ENCODE assay signal across 25 cellular contexts in the genomic region with DNA sequence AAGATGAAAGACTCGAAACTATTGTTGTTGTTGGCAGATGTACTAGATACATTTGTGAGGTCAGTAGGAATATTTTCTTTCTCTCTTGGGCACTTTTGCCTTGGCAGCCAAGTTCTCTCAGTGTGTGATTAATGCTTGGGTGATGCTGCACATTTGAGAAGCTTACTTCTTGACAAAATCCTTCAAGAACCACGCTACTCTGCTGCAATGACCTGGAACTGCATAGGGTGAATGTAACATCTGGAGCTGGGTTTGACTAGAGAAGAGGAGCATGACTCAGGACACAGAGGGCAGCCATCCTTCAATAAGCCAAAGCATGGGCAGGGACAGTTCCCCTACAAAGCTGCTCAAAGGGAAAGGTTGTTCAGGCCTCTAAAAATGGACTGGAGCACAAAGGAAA.
DNase-seq lines count a peak whose midpoint lies in the region; ATAC-seq lines count a peak whose summit lies in the region.
"Had no signal": no experiment of that assay in that cellular context is flagged by ENCODE, and none has a peak within 500 bp of the region (broad histone marks: within the 10 kb centered on the region; RNA-seq: fewer than 3 reads in every experiment).

No MANE protein-coding gene starts in this region.

- H3K9me3 ChIP-seq in effector memory CD4-positive, alpha-beta T cell (ENCODE audit: control insufficient read depth, low read length): no peaks in the 10 kb centered on the region
- H3K9me3 ChIP-seq: mucosa of descending colon, prostate gland had no signal

- no peak for ATAC-seq in esophagus mucosa
- ATAC-seq in GM19324 (IDR thresholded peaks at IDR 0.05; ENCODE audit: low FRiP score, unreplicated experiment): no peak
- ATAC-seq in GM21381 (IDR thresholded peaks at IDR 0.05; ENCODE audit: unreplicated experiment): no peak
- ATAC-seq: activated CD8-positive, alpha-beta memory T cell treated with anti-CD3 and anti-CD28 coated beads, Interleukin-2, amount 10 ng/mL, durations not matched to agents 7 days and 5 days; activated T-helper 17 cell treated with anti-CD3 and anti-CD28 coated beads, Interleukin-2, amount 50 U/mL, for 72 hours; left ventricle myocardium superior; mucosa of descending colon had no signal

- H3K4me1 ChIP-seq in effector memory CD4-positive, alpha-beta T cell (ENCODE audit: control insufficient read depth, insufficient read depth, low read length, poor library complexity, severe bottlenecking): no peaks in the 10 kb centered on the region
- H3K4me1 ChIP-seq: prostate gland had no signal

- H3K27me3 ChIP-seq in effector memory CD4-positive, alpha-beta T cell (replicated peaks; ENCODE audit: control insufficient read depth, insufficient read depth, low read length, poor library complexity, severe bottlenecking): no peaks in the 10 kb centered on the region

- H3K4me3 ChIP-seq in skeletal muscle cell (ENCODE audit: low read depth, low read length): no peak overlapping the region
- H3K4me3 ChIP-seq in effector memory CD4-positive, alpha-beta T cell (ENCODE audit: insufficient read depth, low read depth, low read length, poor library complexity, severe bottlenecking): no peak overlapping the region
- H3K4me3 ChIP-seq: cardiac muscle cell, mucosa of descending colon, prostate gland had no signal

- no peaks in the 10 kb centered on the region for H3K36me3 ChIP-seq in effector memory CD4-positive, alpha-beta T cell (ENCODE audit: control insufficient read depth, insufficient read depth, low read length)
- H3K36me3 ChIP-seq: cardiac muscle cell, prostate gland had no signal

- H3K27ac ChIP-seq in effector memory CD4-positive, alpha-beta T cell (ENCODE audit: insufficient read depth, low read length, poor library complexity, severe bottlenecking): no peak overlapping the region
- H3K27ac ChIP-seq: cardiac muscle cell, prostate gland had no signal

- DNase-seq in EH (ENCODE audit: low read depth) (peak; percentile 32), NCI-H69 (lab: John Stamatoyannopoulos, UW) (peak; percentile 10), fibroblast of peridontal ligament (ENCODE audit: extremely low read depth) (peak; percentile 84), skeletal muscle cell (ENCODE audit: low read depth) (peak; percentile 70)
- no peak for DNase-seq in effector memory CD4-positive, alpha-beta T cell
- DNase-seq: activated CD4-positive, alpha-beta T cell treated with anti-CD3 and anti-CD28 coated beads for 48 hours; activated CD8-positive, alpha-beta memory T cell treated with anti-CD3 and anti-CD28 coated beads, Interleukin-2, amount 10 ng/mL, durations not matched to agents 7 days and 5 days; activated naive CD8-positive, alpha-beta T cell treated with anti-CD3 and anti-CD28 coated beads for 36 hours; head of caudate nucleus; Karpas-422; left ventricle myocardium superior; mucosa of descending colon; NCI-H1105 treated with DMSO at 0.1 percent for 48 hours; NCI-H2081 treated with DMSO at 0.1 percent for 48 hours; NCI-H524 treated with DMSO at 0.1 percent for 48 hours; Right ventricle myocardium superior; small intestine; stimulated activated CD4-positive, alpha-beta T cell treated with anti-CD3 and anti-CD28 coated beads, Interleukin-4, amount 100 ng/mL, for 24 hours; T-helper 1 cell had no signal

Comparison
In these comparisons a context has a peak if more than half of its experiments do, and no peak if none do; other contexts are left out.
1. DNase-seq: peak in EH (single experiment), NCI-H69 (single experiment), fibroblast of peridontal ligament (single experiment) and skeletal muscle cell (single experiment); none in effector memory CD4-positive, alpha-beta T cell (0 of 3).